In the genomic region with DNA sequence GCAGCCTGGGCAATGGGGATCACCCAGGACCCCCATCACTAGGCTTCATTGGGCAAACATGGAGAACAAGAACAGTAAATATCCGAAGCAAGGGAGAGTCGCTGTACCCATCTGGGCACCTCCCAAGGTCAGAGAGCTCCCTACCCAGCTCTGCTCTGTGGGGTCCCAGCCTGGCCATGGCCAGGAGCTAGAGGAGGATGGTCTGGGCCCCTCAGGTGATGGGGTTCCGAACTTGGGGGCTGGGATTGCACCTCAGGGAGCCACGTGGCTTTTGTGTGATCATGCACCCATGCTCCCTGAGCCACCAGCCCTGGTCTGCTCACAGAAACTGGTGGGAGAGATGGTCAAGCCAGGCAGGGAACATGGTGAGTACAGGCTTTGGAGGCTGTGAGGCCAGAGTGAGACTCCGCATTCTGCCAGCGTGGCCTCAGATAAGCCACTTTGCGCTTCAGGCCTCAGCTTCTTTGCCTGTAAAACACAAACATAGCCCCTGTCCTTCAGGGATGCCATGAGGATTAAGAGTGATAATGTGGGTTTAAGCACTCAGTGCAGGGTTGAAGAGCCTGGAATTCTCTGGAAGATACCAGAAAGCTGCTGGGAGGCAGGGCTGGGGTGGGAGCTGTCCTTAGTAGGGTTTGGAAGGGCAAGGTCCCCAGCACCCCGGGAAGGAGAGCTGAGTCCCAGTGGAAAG, we compare ENCODE assay signal across 20 cellular contexts. TPM values are rescaled to one million over a fixed set of nuclear protein-coding genes. Genes with fewer than 3 reads are reported as not detected.
DNase-seq lines count a peak whose midpoint lies in the region; ATAC-seq and TF ChIP-seq lines count a peak whose summit lies in the region.
"Had no signal": no experiment of that assay in that cellular context is flagged by ENCODE, and none has a peak within 500 bp of the region (broad histone marks: within the 10 kb centered on the region; RNA-seq: fewer than 3 reads in every experiment).

No MANE protein-coding gene starts in this region.

- H2BK120ac ChIP-seq in mesendoderm (ENCODE audit: low read depth, low read length), result no peak overlapping the region

- peak overlapping the region; percentile 35 for H3K56ac ChIP-seq in mesendoderm (ENCODE audit: low read length)

- no peak overlapping the region for H3K4me3 ChIP-seq in RWPE2 (ENCODE audit: severe bottlenecking)
- no peak overlapping the region for H3K4me3 ChIP-seq in mesendoderm (ENCODE audit: low read length)
- no peak overlapping the region for H3K4me3 ChIP-seq in aorta (ENCODE audit: low read length in 2 of 2)
- no peak overlapping the region for H3K4me3 ChIP-seq in right lobe of liver
- H3K4me3 ChIP-seq: GM23248, SK-N-MC had no signal

- no peak overlapping the region for H4K8ac ChIP-seq in mesendoderm (ENCODE audit: low read depth, low read length)

- H3K4me2 ChIP-seq in mesendoderm (ENCODE audit: low read length), result no peak overlapping the region

- intact Hi-C loops in aorta (cut with DNase I) (no loop called here), right lobe of liver (cut with DNase I) (no loop called here)

- no peaks in the 10 kb centered on the region for H3K4me1 ChIP-seq in RWPE2 (ENCODE audit: insufficient read depth, poor library complexity, severe bottlenecking)
- H3K4me1 ChIP-seq in mesendoderm (ENCODE audit: control insufficient read depth, low read depth, low read length), result peaks cover 3% of the 10 kb centered on the region
- H3K4me1 ChIP-seq in aorta (ENCODE audit: control insufficient read depth in 1 of 2, insufficient read depth in 2 of 2, low read length in 2 of 2), result no peaks in the 10 kb centered on the region
- H3K4me1 ChIP-seq in right lobe of liver, result no peaks in the 10 kb centered on the region
- H3K4me1 ChIP-seq: BE2C had no signal

- H4K5ac ChIP-seq in mesendoderm (ENCODE audit: low read length), result no peak overlapping the region

- no peak for TF ChIP-seq POLR2A in right lobe of liver (IDR thresholded peaks at IDR 0.05)

- no peaks in the 10 kb centered on the region for H3K9me3 ChIP-seq in RWPE2 (ENCODE audit: severe bottlenecking)
- no peaks in the 10 kb centered on the region for H3K9me3 ChIP-seq in aorta (ENCODE audit: control insufficient read depth, low read length)
- H3K9me3 ChIP-seq in right lobe of liver, result no peaks in the 10 kb centered on the region
- H3K9me3 ChIP-seq: BE2C had no signal

- WGBS in mesendoderm (ENCODE audit: extremely low coverage, insufficient coverage, low lambda C conversion rate), result no CpG with 5 or more reads among the region's 8 CpGs
- WGBS in aorta, 2 donors, result 87 to 88% methylated on average over 8 of the region's 8 CpGs
- 80% methylated on average over 1 of the region's 8 CpGs for WGBS in right lobe of liver (ENCODE audit: insufficient coverage, low coverage, low lambda C conversion rate, missing lambda C conversion rate)

- H3K36me3 ChIP-seq in RWPE2 (ENCODE audit: low read depth), result no peaks in the 10 kb centered on the region
- no peaks in the 10 kb centered on the region for H3K36me3 ChIP-seq in mesendoderm (ENCODE audit: control insufficient read depth, insufficient read depth, low read length)
- no peaks in the 10 kb centered on the region for H3K36me3 ChIP-seq in aorta (ENCODE audit: control insufficient read depth in 1 of 2, insufficient read depth in 2 of 2, low read length in 1 of 2)
- no peaks in the 10 kb centered on the region for H3K36me3 ChIP-seq in right lobe of liver
- H3K36me3 ChIP-seq: BE2C had no signal

- H3K23ac ChIP-seq in mesendoderm (ENCODE audit: low read length), result no peak overlapping the region

- no peak overlapping the region for H3K18ac ChIP-seq in mesendoderm (ENCODE audit: low read length)

- ATAC-seq in RWPE2 (ENCODE audit: low read depth) (peak; percentile 14; the same call in 1 of the 3 replicates), aorta (ENCODE audit: low FRiP score) (no peak), right lobe of liver (no peak)
- ATAC-seq: CD8-positive, alpha-beta T cell had no signal

- no peak overlapping the region for H2AK5ac ChIP-seq in mesendoderm (ENCODE audit: low read length)

- in situ Hi-C loops in GM13977 (cut with MboI; ENCODE audit: low pct_unique_long_range_greater_than_20kb, low sequenced_read_pairs, unreplicated experiment), result no loop called here

- H3K9ac ChIP-seq in mesendoderm (ENCODE audit: low read length), result no peak overlapping the region
- H3K9ac ChIP-seq: GM23248 had no signal

- DNase-seq in GM13977 (ENCODE audit: low spot score), result peak; percentile 5
- DNase-seq in RWPE2 (ENCODE audit: low spot score), result no peak
- peak; percentile 67 for DNase-seq in mesendoderm
- peak; percentile 15 to 37 for DNase-seq in aorta
- no peak for DNase-seq in CD1c-positive myeloid dendritic cell (ENCODE audit: extremely low spot score)
- no peak for DNase-seq in right lobe of liver
- DNase-seq in putamen (ENCODE audit: low spot score), result no peak
- DNase-seq: BE2C; CD8-positive, alpha-beta T cell; DND-41; GDM1; GM23248; KBM-7; MV-4-11; NCI-H1436 treated with DMSO at 0.1 percent for 48 hours; NCI-H2029 treated with DMSO at 0.1 percent for 48 hours; Right ventricle myocardium superior had no signal

- no peak overlapping the region for H2BK5ac ChIP-seq in mesendoderm (ENCODE audit: low read length)

- no peaks in the 10 kb centered on the region for H3K79me1 ChIP-seq in mesendoderm (ENCODE audit: low read length)

- no peak overlapping the region for H3K4ac ChIP-seq in mesendoderm (ENCODE audit: low read depth, low read length)

- TF ChIP-seq CTCF in GM13977 (IDR thresholded peaks at IDR 0.05; ENCODE audit: extremely low read depth, insufficient read depth, missing control alignments) (no peak), RWPE2 (IDR thresholded peaks at IDR 0.05; ENCODE audit: poor library complexity, severe bottlenecking) (no peak), right lobe of liver (IDR thresholded peaks at IDR 0.05) (no peak)

- no peaks in the 10 kb centered on the region for H3K79me2 ChIP-seq in mesendoderm (ENCODE audit: control insufficient read depth, insufficient read depth, low read length)

- H3K27ac ChIP-seq in RWPE2 (ENCODE audit: poor library complexity, severe bottlenecking) (no peak overlapping the region), mesendoderm (ENCODE audit: low read depth, low read length) (no peak overlapping the region), aorta (ENCODE audit: low read depth in 1 of 2, low read length in 2 of 2) (no peak overlapping the region), right lobe of liver (no peak overlapping the region)
- H3K27ac ChIP-seq: GM23248, SK-N-MC had no signal

- H3K27me3 ChIP-seq in RWPE2 (ENCODE audit: insufficient read depth, poor library complexity, severe bottlenecking), result peaks cover 19% of the 10 kb centered on the region
- peaks cover 2% of the 10 kb centered on the region for H3K27me3 ChIP-seq in mesendoderm (ENCODE audit: insufficient read depth, low read length, poor library complexity)
- H3K27me3 ChIP-seq in aorta (ENCODE audit: control insufficient read depth in 1 of 2, insufficient read depth in 2 of 2, low read length in 1 of 2), result no peaks in the 10 kb centered on the region
- peaks cover 0 to 4% of the 10 kb centered on the region in 2 donors for H3K27me3 ChIP-seq in right lobe of liver
- H3K27me3 ChIP-seq: BE2C had no signal

- H2BK15ac ChIP-seq in mesendoderm (replicated peaks; ENCODE audit: low read depth), result no peak overlapping the region

RNA-seq across cellular contexts. Expression of a gene that starts 3.0 kb away (rescaled TPM):
- 0.15 TPM for polyA plus RNA-seq in mesendoderm (2013, experiment 1 of 2)
- polyA plus RNA-seq in mesendoderm (2013, experiment 2 of 2), result 0.20 TPM
- total RNA-seq in aorta (1 to 10 TPM in 1 of 2 donors, under 1 TPM in 1; 0.36 to 2.1 TPM), right lobe of liver (under 1 TPM; 0.11 to 0.66 (median 0.36) TPM)
- under 1 TPM in 1 of 2 donors, not detected in 1; 0.15 TPM for polyA plus RNA-seq in aorta
- total RNA-seq: GM23248, NCI-H460 had no signal
- polyA plus RNA-seq: AG04450, GM23248 had no signal

RNA-seq across cellular contexts. Expression of a gene that starts 59.4 kb away (rescaled TPM):
- not detected for polyA plus RNA-seq in mesendoderm (2013, experiment 1 of 2)
- not detected for polyA plus RNA-seq in mesendoderm (2013, experiment 2 of 2)
- total RNA-seq in aorta (not detected), right lobe of liver (not detected)
- not detected for polyA plus RNA-seq in aorta
- total RNA-seq: CD8-positive, alpha-beta T cell; GM23248; NCI-H460; Right ventricle myocardium superior had no signal
- polyA plus RNA-seq: AG04450, GM23248 had no signal

Comparison
In these comparisons a context has a peak if more than half of its experiments do, and no peak if none do; other contexts are left out.
1. DNase-seq: peak in GM13977 (single experiment), mesendoderm (single experiment) and aorta (2 of 2); none in RWPE2 (single experiment), CD1c-positive myeloid dendritic cell (single experiment), right lobe of liver (0 of 3) and putamen (single experiment).